ENCODE assay signal across 8 cellular contexts in genomic region chrX:72128881-72129280, GRCh38. TPM values are rescaled to one million over a fixed set of nuclear protein-coding genes. Genes with fewer than 3 reads are reported as not detected.
DNase-seq lines count a peak whose midpoint lies in the region; ATAC-seq, FAIRE-seq and TF ChIP-seq lines count a peak whose summit lies in the region.

No MANE protein-coding gene starts in this region.

- no peak for TF ChIP-seq POLR2A in H54 (IDR thresholded peaks at IDR 0.05; ENCODE audit: low read depth, low read length)

- intact Hi-C loops in posterior vena cava (cut with DNase I): loop anchor here (5.0 to 10.0 kb wide), 2 partner anchors 104 to 112 kb away; no protein-coding TSS in a partner anchor

- ATAC-seq in GM21619 (IDR thresholded peaks at IDR 0.05; ENCODE audit: unreplicated experiment): no peak
- ATAC-seq in HG03159 (IDR thresholded peaks at IDR 0.05; ENCODE audit: unreplicated experiment): no peak
- no peak for ATAC-seq in GM21717 (IDR thresholded peaks at IDR 0.05; ENCODE audit: unreplicated experiment)

- no peak for FAIRE-seq in H54 (lab: Jason Lieb, UNC)

- DNase-seq in COLO668 (lab: John Stamatoyannopoulos, UW; ENCODE audit: unreplicated experiment) (peak; percentile 19), H54 (ENCODE audit: insufficient read length, low spot score) (peak; percentile 39), mesenteric fat pad (ENCODE audit: low spot score) (peak; percentile 72), posterior vena cava (ENCODE audit: low spot score) (no peak)
- peak; percentile 29 for DNase-seq in activated naive CD4-positive, alpha-beta T cell treated with anti-CD3 and anti-CD28 coated beads, Interleukin-2, amount 50 U/mL, for 16 hours

RNA-seq across cellular contexts. Expression of gene RTL5, which starts 2.8 kb away (rescaled TPM):
- 7.5 TPM for total RNA-seq in mesenteric fat pad
- total RNA-seq in posterior vena cava: 10 to 100 TPM in 1 of 2 donors, 1 to 10 TPM in 1; 8.9 to 10.7 TPM

RNA-seq across cellular contexts. Expression of gene PIN4, which starts 52.7 kb away (rescaled TPM):
- total RNA-seq in mesenteric fat pad: 6.8 TPM
- total RNA-seq in posterior vena cava: 1 to 10 TPM; 7.1 to 8.8 TPM
